In the genomic region with DNA sequence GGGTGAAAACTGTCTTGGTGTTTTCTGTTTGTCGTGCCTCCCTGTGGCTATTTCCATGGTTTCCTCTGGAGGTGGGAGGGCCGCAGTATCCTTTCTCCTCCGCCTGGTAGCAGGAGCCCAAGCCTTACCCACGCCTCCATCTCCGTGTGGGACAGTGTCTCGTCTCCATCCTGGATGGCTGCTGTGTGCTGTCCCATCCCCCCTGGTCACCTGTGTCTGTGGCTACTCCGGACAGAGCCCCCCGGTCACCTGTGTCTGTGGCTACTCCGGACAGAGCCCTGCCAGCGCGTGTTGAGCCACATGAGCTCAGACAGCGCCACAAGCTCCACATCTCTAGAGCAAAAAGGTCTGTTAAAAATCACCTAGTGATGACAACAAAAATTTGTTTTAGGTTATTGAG, we compare ENCODE assay signal across 14 cellular contexts.
DNase-seq lines count a peak whose midpoint lies in the region; ATAC-seq and TF ChIP-seq lines count a peak whose summit lies in the region.
"Had no signal": no experiment of that assay in that cellular context is flagged by ENCODE, and none has a peak within 500 bp of the region (broad histone marks: within the 10 kb centered on the region; RNA-seq: fewer than 3 reads in every experiment).

No MANE protein-coding gene starts in this region.

- BruUV-seq in IMR-90 (replicated peaks; lab: Mats Ljungman, UMichigan), result no TSS peak

- H3K18ac ChIP-seq in IMR-90 (ENCODE audit: low read depth, low read length), result peak overlapping the region; percentile 97

- peak overlapping the region; percentile 76 for H2AK9ac ChIP-seq in IMR-90 (replicated peaks; ENCODE audit: low read depth, low read length, poor library complexity)

- TF ChIP-seq POLR2A in IMR-90 (IDR thresholded peaks at IDR 0.05; ENCODE audit: low read depth, low read length), result no peak

- in situ Hi-C loops in IMR-90 (cut with MboI; ENCODE audit: low sequenced_read_pairs), result no loop called here

- no peaks in the 10 kb centered on the region for H4K20me1 ChIP-seq in IMR-90 (ENCODE audit: insufficient read depth, low read length)
- no peaks in the 10 kb centered on the region for H4K20me1 ChIP-seq in MM.1S (ENCODE audit: insufficient read depth, low read length)

- H2AFZ ChIP-seq in ACC112 (ENCODE audit: low read length, unreplicated experiment), result no peak overlapping the region
- H2AFZ ChIP-seq in IMR-90 (replicated peaks; ENCODE audit: low read length, poor library complexity), result no peak overlapping the region
- no peak overlapping the region for H2AFZ ChIP-seq in MM.1S (ENCODE audit: low read length)

- H3K79me2 ChIP-seq in ACC112 (ENCODE audit: control insufficient read depth, insufficient read depth, low read length, unreplicated experiment) (peaks cover 13% of the 10 kb centered on the region), MM.1S (ENCODE audit: low read length) (no peaks in the 10 kb centered on the region)

- H3K79me1 ChIP-seq in IMR-90 (ENCODE audit: low read depth in 1 of 2, low read length in 2 of 2), result peaks cover 33 to 74% of the 10 kb centered on the region in 2 experiments

- H3K27me3 ChIP-seq in ACC112 (ENCODE audit: insufficient read depth, low read length), result no peaks in the 10 kb centered on the region
- H3K27me3 ChIP-seq in IMR-90 (ENCODE audit: control insufficient read depth, insufficient read depth, low read length), result no peaks in the 10 kb centered on the region
- H3K27me3 ChIP-seq in left ventricle myocardium inferior (ENCODE audit: low read depth), result no peaks in the 10 kb centered on the region
- no peaks in the 10 kb centered on the region for H3K27me3 ChIP-seq in MM.1S (replicated peaks; ENCODE audit: insufficient read depth, low read length)
- H3K27me3 ChIP-seq: BLaER1 treated with 17β-estradiol and CSF1 and Interleukin-3, amounts not matched to agents 10 nM and 100 nM had no signal

- H3F3A ChIP-seq in MM.1S (ENCODE audit: insufficient read depth, low read length), result no peaks in the 10 kb centered on the region

- H3K4me3 Mint-ChIP-seq in chondrocyte (ENCODE audit: unreplicated experiment) (no peak overlapping the region), neural crest cell (no peak overlapping the region)
- H3K4me3 Mint-ChIP-seq: activated B cell treated with CpG ODN at 0.5 μM for 24 hours had no signal

- H3K27ac Mint-ChIP-seq in chondrocyte (ENCODE audit: unreplicated experiment) (peak overlapping the region; percentile 90), neural crest cell (ENCODE audit: unreplicated experiment) (peak overlapping the region; percentile 20)
- H3K27ac Mint-ChIP-seq: activated B cell treated with CpG ODN at 0.5 μM for 24 hours had no signal

- peaks cover 48% of the 10 kb centered on the region for H3K9me1 ChIP-seq in IMR-90 (ENCODE audit: insufficient read depth, low read length)

- TF ChIP-seq CTCF in IMR-90 (conservative IDR thresholded peaks at IDR 0.05; ENCODE audit: low read depth, low read length) (no peak), chondrocyte (IDR thresholded peaks at IDR 0.05) (no peak), neural crest cell (conservative IDR thresholded peaks at IDR 0.05) (no peak), left ventricle myocardium inferior (IDR thresholded peaks at IDR 0.05; ENCODE audit: borderline replicate concordance) (no peak), MM.1S (IDR thresholded peaks at IDR 0.05; ENCODE audit: low read length) (no peak)

- CTCF ChIA-PET in IMR-90 (lab: Yijun Ruan, JAX), result interaction anchor here (0.5 to 0.7 kb wide), 2 partner anchors 34 to 38 kb away, joined by 3 read pairs; no protein-coding TSS in a partner anchor

- peak overlapping the region; percentile 100 for H2BK5ac ChIP-seq in IMR-90 (ENCODE audit: low read depth, low read length, poor library complexity, severe bottlenecking)

- H3K4me3 ChIP-seq in ACC112 (ENCODE audit: low read depth, low read length), result no peak overlapping the region
- no peak overlapping the region for H3K4me3 ChIP-seq in IMR-90 (ENCODE audit: insufficient read depth, low read depth, low read length)
- H3K4me3 ChIP-seq in left ventricle myocardium inferior, result no peak overlapping the region
- no peak overlapping the region for H3K4me3 ChIP-seq in MM.1S (ENCODE audit: low read length)
- H3K4me3 ChIP-seq: BLaER1 treated with 17β-estradiol and CSF1 and Interleukin-3, amounts not matched to agents 10 nM and 100 nM had no signal

- H3K27me3 Mint-ChIP-seq in chondrocyte (ENCODE audit: low read depth) (no peaks in the 10 kb centered on the region), neural crest cell (ENCODE audit: low read depth) (no peaks in the 10 kb centered on the region)
- H3K27me3 Mint-ChIP-seq: activated B cell treated with CpG ODN at 0.5 μM for 24 hours had no signal

- H3K36me3 ChIP-seq in ACC112 (ENCODE audit: insufficient read depth, low read length), result 0 out of 2 replicates have a peak, but pooled peaks cover 3% of the 10 kb centered on the region
- H3K36me3 ChIP-seq in IMR-90 (ENCODE audit: control insufficient read depth, insufficient read depth, low read length), result no peaks in the 10 kb centered on the region
- no peaks in the 10 kb centered on the region for H3K36me3 ChIP-seq in left ventricle myocardium inferior
- no peaks in the 10 kb centered on the region for H3K36me3 ChIP-seq in MM.1S (replicated peaks; ENCODE audit: insufficient read depth, low read length)

- H3K36me3 Mint-ChIP-seq in chondrocyte (ENCODE audit: low read depth) (peaks cover 2% of the 10 kb centered on the region), neural crest cell (ENCODE audit: low read depth) (peaks cover 8% of the 10 kb centered on the region)

- H4K8ac ChIP-seq in IMR-90 (ENCODE audit: low read depth in 2 of 2, low read length in 2 of 2), result peak overlapping the region; percentile 92 to 97

- H3K14ac ChIP-seq in IMR-90 (replicated peaks; ENCODE audit: low read depth, low read length), result peak overlapping the region; percentile 95

- H3K4me1 Mint-ChIP-seq in chondrocyte (ENCODE audit: low read depth), result peaks cover 84% of the 10 kb centered on the region
- peaks cover 33% of the 10 kb centered on the region for H3K4me1 Mint-ChIP-seq in neural crest cell

- TF ChIP-seq RAD21 in IMR-90 (IDR thresholded peaks at IDR 0.05; ENCODE audit: low read length), result no peak

- H3K4me1 ChIP-seq in ACC112 (ENCODE audit: control insufficient read depth, insufficient read depth, low read length, unreplicated experiment) (peaks cover 58% of the 10 kb centered on the region), IMR-90 (ENCODE audit: control insufficient read depth, insufficient read depth, low read length) (peaks cover 51% of the 10 kb centered on the region), left ventricle myocardium inferior (peaks cover 57% of the 10 kb centered on the region), MM.1S (ENCODE audit: low read length) (no peaks in the 10 kb centered on the region)

- dilution Hi-C loops in IMR-90 (cut with HindIII; ENCODE audit: low sequenced_read_pairs, unreplicated experiment), result no loop called here

- H4K5ac ChIP-seq in IMR-90 (ENCODE audit: low read depth, low read length), result peak overlapping the region; percentile 93

- H3K4ac ChIP-seq in IMR-90 (ENCODE audit: low read depth, low read length), result peak overlapping the region; percentile 98

- intact Hi-C loops in IMR-90 (cut with micrococcal nuclease) (no loop called here), left ventricle myocardium inferior (cut with micrococcal nuclease) (no loop called here)

- H3K9ac ChIP-seq in IMR-90 (ENCODE audit: low read depth, low read length), result peak overlapping the region; percentile 67
- no peak overlapping the region for H3K9ac ChIP-seq in MM.1S (ENCODE audit: low read length)
- H3K9ac ChIP-seq: BLaER1 treated with 17β-estradiol and CSF1 and Interleukin-3, amounts not matched to agents 10 nM and 100 nM had no signal

- H2BK120ac ChIP-seq in IMR-90 (ENCODE audit: low read depth, low read length), result peak overlapping the region; percentile 100

- WGBS in IMR-90 (ENCODE audit: extremely low coverage in 2 of 2, insufficient read length in 1 of 2), 2 experiments, result 92% methylated on average over 8 of the region's 12 CpGs; no CpG with 5 or more reads in 1 of the 2 experiments

- H3K56ac ChIP-seq in IMR-90 (ENCODE audit: extremely low read depth, insufficient read depth, low read length), result peak overlapping the region; percentile 82

- H3K9me3 Mint-ChIP-seq in chondrocyte (ENCODE audit: low read depth) (peaks cover 2% of the 10 kb centered on the region), neural crest cell (peaks cover 1% of the 10 kb centered on the region)
- H3K9me3 Mint-ChIP-seq: activated B cell treated with CpG ODN at 0.5 μM for 24 hours had no signal

- peak overlapping the region; percentile 91 for H3K23ac ChIP-seq in IMR-90 (ENCODE audit: low read depth, low read length)

- peak overlapping the region; percentile 91 for H2BK20ac ChIP-seq in IMR-90 (ENCODE audit: low read depth, low read length)

- H3K9me2 ChIP-seq in MM.1S (replicated peaks; ENCODE audit: insufficient read depth, low read length), result no peaks in the 10 kb centered on the region

- H3K9me3 ChIP-seq in IMR-90 (ENCODE audit: control insufficient read depth, insufficient read depth, low read length) (no peaks in the 10 kb centered on the region), left ventricle myocardium inferior (replicated peaks) (no peaks in the 10 kb centered on the region), MM.1S (replicated peaks; ENCODE audit: insufficient read depth, low read length) (no peaks in the 10 kb centered on the region)

- peak overlapping the region; percentile 100 for H2AK5ac ChIP-seq in IMR-90 (ENCODE audit: low read depth, low read length)

- peak overlapping the region; percentile 97 for H4K91ac ChIP-seq in IMR-90 (ENCODE audit: insufficient read depth, low read depth, low read length)

- ATAC-seq in IMR-90 (ENCODE audit: low read depth) (no peak), HG03342 (IDR thresholded peaks at IDR 0.05; ENCODE audit: unreplicated experiment) (no peak)

- peak overlapping the region; percentile 99 for H2BK15ac ChIP-seq in IMR-90 (ENCODE audit: low read depth, low read length)

- DNase-seq in IMR-90 (no peak), chondrocyte (ENCODE audit: low spot score) (no peak), neural crest cell (ENCODE audit: low read depth, low spot score) (no peak), left ventricle myocardium inferior (no peak), MM.1S (no peak)
- no peak for DNase-seq in stimulated activated CD8-positive, alpha-beta memory T cell treated with anti-CD3 and anti-CD28 coated beads, Interleukin-4, amount 100 ng/mL, for 48 hours
- DNase-seq: activated B cell treated with CpG ODN at 0.5 μM for 24 hours; NCI-H1436 treated with DMSO at 0.1 percent for 48 hours; NCI-H524 treated with DMSO at 0.1 percent for 48 hours; RPMI8226; stimulated activated CD4-positive, alpha-beta T cell treated with anti-CD3 and anti-CD28 coated beads, Interleukin-1b, Interleukin-23, amount 100 ng/mL, for 48 hours had no signal

- H3K27ac ChIP-seq in ACC112 (ENCODE audit: low read depth, low read length), result peak overlapping the region; percentile 97
- H3K27ac ChIP-seq in IMR-90 (ENCODE audit: insufficient read depth, low read length), result peak overlapping the region; percentile 96
- no peak overlapping the region for H3K27ac ChIP-seq in left ventricle myocardium inferior (replicated peaks)
- H3K27ac ChIP-seq in MM.1S (ENCODE audit: low read length), result no peak overlapping the region
- H3K27ac ChIP-seq: BLaER1 treated with 17β-estradiol and CSF1 and Interleukin-3, amounts not matched to agents 10 nM and 100 nM had no signal

- POLR2A ChIA-PET in IMR-90 (lab: Charles Lee; ENCODE audit: unreplicated experiment), result interaction anchor here (0.7 kb wide), 1 partner anchor 364 kb away, joined by 4 read pairs; no protein-coding TSS in a partner anchor

- H3K4me2 ChIP-seq in IMR-90 (ENCODE audit: low read depth, low read length), result peak overlapping the region; percentile 21; the same call in 1 of the 2 replicates
- no peak overlapping the region for H3K4me2 ChIP-seq in MM.1S (ENCODE audit: low read depth, low read length)
- H3K4me2 ChIP-seq: BLaER1 treated with 17β-estradiol and CSF1 and Interleukin-3, amounts not matched to agents 10 nM and 100 nM had no signal

Comparison
In these comparisons a context has a peak if more than half of its experiments do, and no peak if none do; other contexts are left out.
1. H3K27ac ChIP-seq: peak in ACC112 (single experiment) and IMR-90 (single experiment); none in left ventricle myocardium inferior (single experiment) and MM.1S (single experiment).